ENCODE assay signal across 1 cellular context in genomic region chr18:56510108-56510507, GRCh38.
TF ChIP-seq lines count a peak whose summit lies in the region.

No MANE protein-coding gene starts in this region.

TF ChIP-seq in GM23338, 12 proteins besides CTCF, POLR2A, EP300 and RAD21:
- TF ChIP-seq REST (IDR thresholded peaks at IDR 0.05; ENCODE audit: unreplicated experiment) = no peak
- no peak for TF ChIP-seq ZNF331 (CRISPR knock-in tag; IDR thresholded peaks at IDR 0.05; ENCODE audit: low read depth)
- TF ChIP-seq EZH2 (IDR thresholded peaks at IDR 0.05; ENCODE audit: low read depth, unreplicated experiment) = no peak
- TF ChIP-seq ETS1 (IDR thresholded peaks at IDR 0.05) = no peak
- TF ChIP-seq ZNF462 (CRISPR knock-in tag; IDR thresholded peaks at IDR 0.05) = no peak
